Comparison of ENCODE assay signal across 26 cellular contexts in genomic region chr11:30349885-30350284, GRCh38.
"Had no signal": no experiment of that assay in that cellular context is flagged by ENCODE, and none has a peak within 500 bp of the region (broad histone marks: within the 10 kb centered on the region; RNA-seq: fewer than 3 reads in every experiment).

No MANE protein-coding gene starts in this region.

- ATAC-seq: natural killer cell; pancreas; right cardiac atrium; stimulated activated effector memory CD8-positive, alpha-beta T cell treated with anti-CD3 and anti-CD28 coated beads, Interleukin-12 subunit alpha, Interleukin-12 subunit beta, amount 100 ng/mL, for 72 hours; stimulated activated naive B cell treated with anti-CD40 and anti-IgM and Interleukin-4, amounts not matched to agents 10 μg/mL and 1 μg/mL and 100 μg/mL, for 72 hours had no signal

- H3K36me3 ChIP-seq: neural progenitor cell, pancreas, prostate gland, right lobe of liver, sigmoid colon, stomach, thoracic aorta, thyroid gland, tibial nerve, upper lobe of left lung, vagina had no signal

- DNase-seq: natural killer cell; occipital lobe; pancreas; retina; right lobe of liver; sigmoid colon; small intestine; stimulated activated CD4-positive, alpha-beta T cell treated with anti-CD3 and anti-CD28 coated beads, Interleukin-15, amount 100 ng/mL, for 24 hours; stimulated activated CD4-positive, alpha-beta T cell treated with anti-CD3 and anti-CD28 coated beads, Interleukin-2, amount 100 ng/mL, for 24 hours; stimulated activated CD4-positive, alpha-beta T cell treated with anti-CD3 and anti-CD28 coated beads, Interleukin-2, amount 100 ng/mL, for 48 hours; stimulated activated CD4-positive, alpha-beta T cell treated with anti-CD3 and anti-CD28 coated beads, Interleukin-4, amount 100 ng/mL, for 24 hours; stimulated activated naive B cell treated with anti-CD40 and anti-IgM and Interleukin-4, amounts not matched to agents 10 μg/mL and 1 μg/mL and 100 μg/mL, for 72 hours; stimulated activated naive CD4-positive, alpha-beta T cell treated with Interleukin-2 at 50 U/mL for 16 hours; stomach; thyroid gland; trophoblast cell; upper lobe of left lung had no signal

- H3K9me3 ChIP-seq: pancreas, prostate gland, right lobe of liver, sigmoid colon, stomach, thoracic aorta, thyroid gland, tibial nerve, upper lobe of left lung, vagina had no signal

- H3K4me3 Mint-ChIP-seq: natural killer cell; nephron; neural progenitor cell; stimulated activated effector memory CD8-positive, alpha-beta T cell treated with anti-CD3 and anti-CD28 coated beads, Interleukin-12 subunit alpha, Interleukin-12 subunit beta, amount 100 ng/mL, for 72 hours; stimulated activated naive B cell treated with anti-CD40 and anti-IgM and Interleukin-4, amounts not matched to agents 10 μg/mL and 1 μg/mL and 100 μg/mL, for 72 hours; stimulated activated naive CD8-positive, alpha-beta T cell treated with anti-CD3 and anti-CD28 coated beads, Interleukin-15, Interleukin-2, amounts not matched to agents 100 ng/mL and 50 ng/mL, for 24 hours had no signal

- H3K4me2 ChIP-seq: neural progenitor cell had no signal

- H3K36me3 Mint-ChIP-seq: natural killer cell; neural progenitor cell; stimulated activated effector memory CD8-positive, alpha-beta T cell treated with anti-CD3 and anti-CD28 coated beads, Interleukin-12 subunit alpha, Interleukin-12 subunit beta, amount 100 ng/mL, for 72 hours had no signal

- H2AFZ ChIP-seq: neural progenitor cell had no signal

- H3K4me1 Mint-ChIP-seq: neural progenitor cell had no signal

- H3K27ac Mint-ChIP-seq: natural killer cell; nephron; neural progenitor cell; stimulated activated effector memory CD8-positive, alpha-beta T cell treated with anti-CD3 and anti-CD28 coated beads, Interleukin-12 subunit alpha, Interleukin-12 subunit beta, amount 100 ng/mL, for 72 hours; stimulated activated naive B cell treated with anti-CD40 and anti-IgM and Interleukin-4, amounts not matched to agents 10 μg/mL and 1 μg/mL and 100 μg/mL, for 72 hours; stimulated activated naive CD8-positive, alpha-beta T cell treated with anti-CD3 and anti-CD28 coated beads, Interleukin-15, Interleukin-2, amounts not matched to agents 100 ng/mL and 50 ng/mL, for 24 hours had no signal

- H3K27ac ChIP-seq: neural progenitor cell, pancreas, prostate gland, right lobe of liver, sigmoid colon, stomach, thoracic aorta, thyroid gland, tibial nerve, upper lobe of left lung, vagina had no signal

- H3K9me3 Mint-ChIP-seq: natural killer cell; nephron; neural progenitor cell; stimulated activated effector memory CD8-positive, alpha-beta T cell treated with anti-CD3 and anti-CD28 coated beads, Interleukin-12 subunit alpha, Interleukin-12 subunit beta, amount 100 ng/mL, for 72 hours; stimulated activated naive B cell treated with anti-CD40 and anti-IgM and Interleukin-4, amounts not matched to agents 10 μg/mL and 1 μg/mL and 100 μg/mL, for 72 hours; stimulated activated naive CD8-positive, alpha-beta T cell treated with anti-CD3 and anti-CD28 coated beads, Interleukin-15, Interleukin-2, amounts not matched to agents 100 ng/mL and 50 ng/mL, for 24 hours had no signal

- H3K4me3 ChIP-seq: neural progenitor cell, pancreas, prostate gland, right lobe of liver, sigmoid colon, stomach, thoracic aorta, thyroid gland, tibial nerve, upper lobe of left lung, vagina had no signal

- H3K4me1 ChIP-seq: pancreas, prostate gland, right lobe of liver, sigmoid colon, stomach, thyroid gland, upper lobe of left lung, vagina had no signal

- H3K27me3 ChIP-seq: neural progenitor cell, pancreas, right lobe of liver, sigmoid colon, stomach, thyroid gland, tibial nerve, upper lobe of left lung, vagina had no signal

- H3K27me3 Mint-ChIP-seq: stimulated activated naive CD8-positive, alpha-beta T cell treated with anti-CD3 and anti-CD28 coated beads, Interleukin-15, Interleukin-2, amounts not matched to agents 100 ng/mL and 50 ng/mL, for 24 hours had no signal
